Comparison of ENCODE assay signal across 17 cellular contexts in the genomic region with DNA sequence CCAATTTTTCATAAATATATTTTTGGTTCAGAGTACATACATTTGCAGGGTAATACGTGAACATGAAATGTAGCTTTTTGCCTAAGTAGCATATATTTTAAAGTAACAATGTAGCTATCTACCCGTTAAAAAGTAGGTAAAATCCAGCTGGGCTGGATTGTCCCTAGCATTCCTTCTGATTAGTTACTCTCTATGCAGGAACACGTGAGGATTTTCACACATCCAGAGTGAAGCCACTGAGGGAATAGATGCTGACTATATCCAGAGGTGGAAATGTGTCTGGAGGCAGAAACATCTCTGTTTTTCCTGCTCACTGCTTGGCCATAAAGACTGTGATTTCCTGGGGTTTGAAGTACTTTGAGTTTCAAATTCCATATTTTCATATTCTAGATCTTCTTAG.
DNase-seq lines count a peak whose midpoint lies in the region; ATAC-seq, FAIRE-seq and TF ChIP-seq lines count a peak whose summit lies in the region.
"Had no signal": no experiment of that assay in that cellular context is flagged by ENCODE, and none has a peak within 500 bp of the region (broad histone marks: within the 10 kb centered on the region; RNA-seq: fewer than 3 reads in every experiment).

No MANE protein-coding gene starts in this region.

- CTCF ChIA-PET in WTC11 (lab: Charles Lee): no interaction called here

- H3K27ac ChIP-seq in BLaER1 treated with 17β-estradiol and CSF1 and Interleukin-3, amounts not matched to agents 10 nM and 100 nM: peak overlapping the region in 9 of 11 experiments; percentile 51 to 94 (median 87); a peak in 18 of 22 replicates
- H3K27ac ChIP-seq in GM23338 (ENCODE audit: low read depth): no peak overlapping the region
- H3K27ac ChIP-seq in pancreas: peak overlapping the region in 1 of 4 donors; percentile 14
- H3K27ac ChIP-seq: GM23248 had no signal

- H3K27me3 Mint-ChIP-seq in GM23338 (ENCODE audit: insufficient read depth, low read depth, poor library complexity) (peaks cover 2% of the 10 kb centered on the region), glutamatergic neuron (ENCODE audit: unreplicated experiment) (no peaks in the 10 kb centered on the region), WTC11 (ENCODE audit: low read depth) (peaks cover 6% of the 10 kb centered on the region)
- H3K27me3 Mint-ChIP-seq: B cell had no signal

- peaks cover 0 to 41% (median 22%) of the 10 kb centered on the region in 11 experiments; a peak in 20 of 22 replicates for H3K9me3 ChIP-seq in BLaER1 treated with 17β-estradiol and CSF1 and Interleukin-3, amounts not matched to agents 10 nM and 100 nM (replicated peaks in 1 of 11)
- no peaks in the 10 kb centered on the region for H3K9me3 ChIP-seq in pancreas
- H3K9me3 ChIP-seq: Caco-2 had no signal

- H2AFZ ChIP-seq in GM23338: no peak overlapping the region
- H2AFZ ChIP-seq: GM23248 had no signal

- ATAC-seq in GM23338 (no peak), pancreas (peak; percentile 40 to 74 (median 52)), WTC11 (no peak)
- ATAC-seq: GM12878 had no signal

- H3K4me3 Mint-ChIP-seq in GM23338 (no peak overlapping the region), glutamatergic neuron (ENCODE audit: unreplicated experiment) (no peak overlapping the region), WTC11 (no peak overlapping the region)
- H3K4me3 Mint-ChIP-seq: B cell; CD8-positive, alpha-beta memory T cell had no signal

- H3K9me3 Mint-ChIP-seq in GM23338 (no peaks in the 10 kb centered on the region), glutamatergic neuron (ENCODE audit: unreplicated experiment) (no peaks in the 10 kb centered on the region), WTC11 (peaks cover 3% of the 10 kb centered on the region; the same call in 1 of the 2 replicates)

- no peak for DNase-seq in GM23338 (ENCODE audit: low spot score)
- no peak for DNase-seq in glutamatergic neuron
- no peak for DNase-seq in pancreas
- DNase-seq in GM19240 (ENCODE audit: insufficient read length, low spot score): no peak
- no peak for DNase-seq in WTC11 (ENCODE audit: low spot score)
- DNase-seq in NCI-H774 (lab: John Stamatoyannopoulos, UW): no peak
- DNase-seq in cerebellar nuclear complex (lab: John Stamatoyannopoulos, UW): no peak
- DNase-seq: Caco-2; CD8-positive, alpha-beta memory T cell; GM23248; H7; IMR-90 had no signal

- peaks cover 0 to 6% (median 0%) of the 10 kb centered on the region in 11 experiments; a peak in 1 of 22 replicates for H3K36me3 ChIP-seq in BLaER1 treated with 17β-estradiol and CSF1 and Interleukin-3, amounts not matched to agents 10 nM and 100 nM
- H3K36me3 ChIP-seq in GM23338 (ENCODE audit: insufficient read depth): no peaks in the 10 kb centered on the region
- no peaks in the 10 kb centered on the region for H3K36me3 ChIP-seq in pancreas

- H3F3A ChIP-seq in GM23338 (replicated peaks; ENCODE audit: low read depth): no peaks in the 10 kb centered on the region

- H3K79me2 ChIP-seq in GM23338 (replicated peaks; ENCODE audit: insufficient read depth): no peaks in the 10 kb centered on the region

- H3K4me2 ChIP-seq in BLaER1 treated with 17β-estradiol and CSF1 and Interleukin-3, amounts not matched to agents 10 nM and 100 nM: peak overlapping the region; percentile 59 to 93 (median 75); a peak in 21 of 22 replicates
- H3K4me2 ChIP-seq in GM23338: no peak overlapping the region

- H3K4me1 Mint-ChIP-seq in GM23338 (peaks cover 23% of the 10 kb centered on the region), glutamatergic neuron (ENCODE audit: low read depth, unreplicated experiment) (peaks cover 12% of the 10 kb centered on the region), WTC11 (peaks cover 24% of the 10 kb centered on the region)
- H3K4me1 Mint-ChIP-seq: CD8-positive, alpha-beta memory T cell had no signal

- no peaks in the 10 kb centered on the region for H4K20me1 ChIP-seq in BLaER1 treated with 17β-estradiol and CSF1 and Interleukin-3, amounts not matched to agents 10 nM and 100 nM
- no peaks in the 10 kb centered on the region for H4K20me1 ChIP-seq in GM23338 (replicated peaks; ENCODE audit: insufficient read depth)

- no peak overlapping the region for H3K4me3 ChIP-seq in BLaER1 treated with 17β-estradiol and CSF1 and Interleukin-3, amounts not matched to agents 10 nM and 100 nM
- H3K4me3 ChIP-seq in GM23338 (no peak overlapping the region), pancreas (no peak overlapping the region)
- H3K4me3 ChIP-seq: GM12878, GM23248 had no signal

- TF ChIP-seq CTCF in GM23338 (conservative IDR thresholded peaks at IDR 0.05; ENCODE audit: low read depth in 2 of 2) (no peak), glutamatergic neuron (IDR thresholded peaks at IDR 0.05; ENCODE audit: partially characterized antibody, unreplicated experiment) (no peak), pancreas (IDR thresholded peaks at IDR 0.05) (no peak), WTC11 (IDR thresholded peaks at IDR 0.05) (no peak)

- peaks cover 27 to 59% (median 43%) of the 10 kb centered on the region in 10 experiments for H3K4me1 ChIP-seq in BLaER1 treated with 17β-estradiol and CSF1 and Interleukin-3, amounts not matched to agents 10 nM and 100 nM
- H3K4me1 ChIP-seq in GM23338 (ENCODE audit: insufficient read depth): peaks cover 12% of the 10 kb centered on the region
- peaks cover 8 to 12% (median 10%) of the 10 kb centered on the region in 3 donors for H3K4me1 ChIP-seq in pancreas
- H3K4me1 ChIP-seq: Caco-2 had no signal

- H3K27me3 ChIP-seq in BLaER1 treated with 17β-estradiol and CSF1 and Interleukin-3, amounts not matched to agents 10 nM and 100 nM: no peaks in the 10 kb centered on the region
- H3K27me3 ChIP-seq in GM23338 (ENCODE audit: insufficient read depth) (no peaks in the 10 kb centered on the region), pancreas (no peaks in the 10 kb centered on the region)

- 14 to 15% methylated on average over 3 of the region's 3 CpGs for WGBS in pancreas, 2 donors

- peak overlapping the region; percentile 12; the same call in 1 of the 2 replicates for H3K27ac Mint-ChIP-seq in GM23338
- peak overlapping the region; percentile 56 for H3K27ac Mint-ChIP-seq in glutamatergic neuron (ENCODE audit: unreplicated experiment)
- no peak overlapping the region for H3K27ac Mint-ChIP-seq in WTC11
- H3K27ac Mint-ChIP-seq: B cell; CD8-positive, alpha-beta memory T cell had no signal

- POLR2A ChIA-PET in WTC11 (lab: Charles Lee): no interaction called here

- peak overlapping the region in 8 of 11 experiments; percentile 62 to 76 (median 67); a peak in 14 of 22 replicates for H3K9ac ChIP-seq in BLaER1 treated with 17β-estradiol and CSF1 and Interleukin-3, amounts not matched to agents 10 nM and 100 nM
- H3K9ac ChIP-seq: GM23248 had no signal

- no peak for FAIRE-seq in pancreas (lab: Jason Lieb, UNC)
- FAIRE-seq: A204.1, GM12878, GM18507 had no signal

- intact Hi-C loops in pancreas (cut with DNase I): no loop called here

- H3K36me3 Mint-ChIP-seq in GM23338 (ENCODE audit: low read depth) (no peaks in the 10 kb centered on the region), glutamatergic neuron (ENCODE audit: unreplicated experiment) (no peaks in the 10 kb centered on the region), WTC11 (no peaks in the 10 kb centered on the region)
- H3K36me3 Mint-ChIP-seq: CD8-positive, alpha-beta memory T cell had no signal

- no peaks in the 10 kb centered on the region for H3K9me2 ChIP-seq in GM23338 (ENCODE audit: insufficient read depth)

TF ChIP-seq in GM23338, 12 proteins besides CTCF, POLR2A, EP300 and RAD21 (continues in another document):
- TF ChIP-seq EZH2phosphoT487 (IDR thresholded peaks at IDR 0.05; ENCODE audit: unreplicated experiment): no peak
- TF ChIP-seq ZNF331 (CRISPR knock-in tag; IDR thresholded peaks at IDR 0.05; ENCODE audit: low read depth): no peak
- no peak for TF ChIP-seq ZNF114 (CRISPR knock-in tag; IDR thresholded peaks at IDR 0.05)
- no peak for TF ChIP-seq NANOG (IDR thresholded peaks at IDR 0.05; ENCODE audit: borderline replicate concordance)
- no peak for TF ChIP-seq POLR2AphosphoS5 (IDR thresholded peaks at IDR 0.05; ENCODE audit: low read depth)

TF ChIP-seq in WTC11, 78 proteins besides CTCF, POLR2A, EP300 and RAD21 (continues in another document):
- TF ChIP-seq, protein P1, sequence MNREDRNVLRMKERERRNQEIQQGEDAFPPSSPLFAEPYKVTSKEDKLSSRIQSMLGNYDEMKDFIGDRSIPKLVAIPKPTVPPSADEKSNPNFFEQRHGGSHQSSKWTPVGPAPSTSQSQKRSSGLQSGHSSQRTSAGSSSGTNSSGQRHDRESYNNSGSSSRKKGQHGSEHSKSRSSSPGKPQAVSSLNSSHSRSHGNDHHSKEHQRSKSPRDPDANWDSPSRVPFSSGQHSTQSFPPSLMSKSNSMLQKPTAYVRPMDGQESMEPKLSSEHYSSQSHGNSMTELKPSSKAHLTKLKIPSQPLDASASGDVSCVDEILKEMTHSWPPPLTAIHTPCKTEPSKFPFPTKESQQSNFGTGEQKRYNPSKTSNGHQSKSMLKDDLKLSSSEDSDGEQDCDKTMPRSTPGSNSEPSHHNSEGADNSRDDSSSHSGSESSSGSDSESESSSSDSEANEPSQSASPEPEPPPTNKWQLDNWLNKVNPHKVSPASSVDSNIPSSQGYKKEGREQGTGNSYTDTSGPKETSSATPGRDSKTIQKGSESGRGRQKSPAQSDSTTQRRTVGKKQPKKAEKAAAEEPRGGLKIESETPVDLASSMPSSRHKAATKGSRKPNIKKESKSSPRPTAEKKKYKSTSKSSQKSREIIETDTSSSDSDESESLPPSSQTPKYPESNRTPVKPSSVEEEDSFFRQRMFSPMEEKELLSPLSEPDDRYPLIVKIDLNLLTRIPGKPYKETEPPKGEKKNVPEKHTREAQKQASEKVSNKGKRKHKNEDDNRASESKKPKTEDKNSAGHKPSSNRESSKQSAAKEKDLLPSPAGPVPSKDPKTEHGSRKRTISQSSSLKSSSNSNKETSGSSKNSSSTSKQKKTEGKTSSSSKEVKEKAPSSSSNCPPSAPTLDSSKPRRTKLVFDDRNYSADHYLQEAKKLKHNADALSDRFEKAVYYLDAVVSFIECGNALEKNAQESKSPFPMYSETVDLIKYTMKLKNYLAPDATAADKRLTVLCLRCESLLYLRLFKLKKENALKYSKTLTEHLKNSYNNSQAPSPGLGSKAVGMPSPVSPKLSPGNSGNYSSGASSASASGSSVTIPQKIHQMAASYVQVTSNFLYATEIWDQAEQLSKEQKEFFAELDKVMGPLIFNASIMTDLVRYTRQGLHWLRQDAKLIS (CRISPR knock-in tag; IDR thresholded peaks at IDR 0.05; ENCODE audit: borderline replicate concordance): no peak
- TF ChIP-seq JAZF1 (CRISPR knock-in tag; IDR thresholded peaks at IDR 0.05): no peak
- TF ChIP-seq, protein P2, sequence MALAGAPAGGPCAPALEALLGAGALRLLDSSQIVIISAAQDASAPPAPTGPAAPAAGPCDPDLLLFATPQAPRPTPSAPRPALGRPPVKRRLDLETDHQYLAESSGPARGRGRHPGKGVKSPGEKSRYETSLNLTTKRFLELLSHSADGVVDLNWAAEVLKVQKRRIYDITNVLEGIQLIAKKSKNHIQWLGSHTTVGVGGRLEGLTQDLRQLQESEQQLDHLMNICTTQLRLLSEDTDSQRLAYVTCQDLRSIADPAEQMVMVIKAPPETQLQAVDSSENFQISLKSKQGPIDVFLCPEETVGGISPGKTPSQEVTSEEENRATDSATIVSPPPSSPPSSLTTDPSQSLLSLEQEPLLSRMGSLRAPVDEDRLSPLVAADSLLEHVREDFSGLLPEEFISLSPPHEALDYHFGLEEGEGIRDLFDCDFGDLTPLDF (CRISPR knock-in tag; IDR thresholded peaks at IDR 0.05): no peak
- TF ChIP-seq ZNF671 (CRISPR knock-in tag; IDR thresholded peaks at IDR 0.05): no peak

Comparison
In these comparisons a context has a peak if more than half of its experiments do, and no peak if none do; other contexts are left out.
1. ATAC-seq: peak in pancreas (4 of 4); none in GM23338 (single experiment) and WTC11 (single experiment).